19 cellular contexts compared by ENCODE assay signal in the genomic region with DNA sequence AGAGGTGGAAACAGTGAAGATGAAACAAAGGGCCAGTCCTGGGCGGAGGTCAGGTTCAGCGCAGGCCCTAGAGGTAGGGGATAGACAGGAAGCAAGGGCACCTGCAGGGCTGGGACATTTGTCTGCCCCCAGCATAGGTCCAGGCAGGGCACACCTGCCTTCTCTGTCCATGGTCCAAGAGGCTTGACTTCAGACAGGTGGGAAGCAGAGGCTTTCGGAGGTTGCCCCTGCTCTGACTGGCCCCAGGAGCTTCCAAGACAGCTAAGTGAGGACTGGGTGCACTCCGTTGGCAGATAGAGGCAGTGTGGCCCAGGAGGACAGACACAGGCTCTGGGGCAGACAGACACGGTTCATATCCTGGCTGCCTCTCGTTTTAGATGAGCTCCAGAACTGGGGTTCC.
"Had no signal": no experiment of that assay in that cellular context is flagged by ENCODE, and none has a peak within 500 bp of the region (broad histone marks: within the 10 kb centered on the region; RNA-seq: fewer than 3 reads in every experiment).

No MANE protein-coding gene starts in this region.

- DNase-seq: colonic mucosa; dermis blood vessel endothelial cell; dorsolateral prefrontal cortex; effector CD4-positive, alpha-beta T cell; effector memory CD4-positive, alpha-beta T cell; foreskin keratinocyte; glutamatergic neuron; head of caudate nucleus; heart right ventricle; hippocampal formation; immature natural killer cell; left cardiac atrium; left lung; left ventricle myocardium superior; lower lobe of right lung; mesenchymal stem cell; mucosa of descending colon; naive B cell had no signal

- ATAC-seq: foreskin keratinocyte, gastroesophageal sphincter, heart right ventricle, left cardiac atrium, left lung, left ventricle myocardium superior, lower lobe of right lung, mucosa of descending colon had no signal
